In the genomic region with DNA sequence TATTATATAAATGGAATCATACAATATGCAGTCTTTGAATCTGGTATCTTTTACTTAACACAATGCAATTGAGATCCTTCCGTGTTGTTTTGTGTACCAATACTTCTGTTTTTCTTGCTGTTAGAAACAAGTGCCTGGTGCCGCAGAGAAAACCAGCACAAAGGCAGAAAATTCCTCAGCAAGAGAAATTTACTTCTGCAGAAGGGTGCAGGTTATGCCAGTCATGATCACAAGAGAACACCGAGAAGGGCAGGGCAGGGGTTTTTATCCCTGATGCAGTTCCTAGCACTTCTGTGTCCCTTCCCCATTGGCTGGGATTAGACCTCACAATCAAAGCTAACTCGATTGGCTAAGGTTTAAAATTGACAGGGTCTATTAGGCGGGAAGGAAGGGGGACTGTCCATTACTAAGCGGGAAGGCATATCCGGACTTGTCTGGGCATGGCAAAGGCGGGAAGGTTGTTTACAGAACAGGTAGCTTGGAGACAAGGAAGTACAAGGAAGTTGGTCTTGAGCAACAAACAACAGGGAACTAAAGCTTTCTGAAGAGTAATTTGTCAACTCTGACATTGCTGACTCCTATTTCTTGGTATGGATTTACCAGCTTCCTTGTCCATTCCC, we compare ENCODE assay signal across 13 cellular contexts. TPM values are rescaled to one million over a fixed set of nuclear protein-coding genes. Genes with fewer than 3 reads are reported as not detected.
A peak's percentile ranks its signal among the peaks of the same experiment; 100 is the strongest.
DNase-seq lines count a peak whose midpoint lies in the region; ATAC-seq and TF ChIP-seq lines count a peak whose summit lies in the region.
"Had no signal": no experiment of that assay in that cellular context is flagged by ENCODE, and none has a peak within 500 bp of the region (broad histone marks: within the 10 kb centered on the region; RNA-seq: fewer than 3 reads in every experiment).

No MANE protein-coding gene starts in this region.

- no peak overlapping the region for H3K4me3 ChIP-seq in colonic mucosa
- no peak overlapping the region for H3K4me3 ChIP-seq in right lobe of liver

- H3K9me3 ChIP-seq in colonic mucosa = no peaks in the 10 kb centered on the region
- H3K9me3 ChIP-seq in right lobe of liver = no peaks in the 10 kb centered on the region

- H3K27ac ChIP-seq in 22Rv1 (peak overlapping the region; percentile 99), colonic mucosa (peak overlapping the region; percentile 80), right lobe of liver (peak overlapping the region in 2 of 3 donors; percentile 38 to 71)

- no peaks in the 10 kb centered on the region for H3K9me3 Mint-ChIP-seq in naive thymus-derived CD8-positive, alpha-beta T cell
- H3K9me3 Mint-ChIP-seq: activated CD8-positive, alpha-beta T cell treated with anti-CD3 and anti-CD28 coated beads for 36 hours; activated T-helper 17 cell treated with anti-CD3 and anti-CD28 coated beads, Interleukin-2, amount 50 U/mL, for 72 hours had no signal

- peaks cover 0 to 12% (median 9%) of the 10 kb centered on the region in 3 donors for H3K36me3 Mint-ChIP-seq in naive thymus-derived CD8-positive, alpha-beta T cell

- POLR2A ChIA-PET in naive thymus-derived CD8-positive, alpha-beta T cell (lab: Charles Lee) = no interaction called here

- 78% methylated on average over 8 of the region's 8 CpGs for WGBS in right lobe of liver (ENCODE audit: insufficient coverage, low coverage, low lambda C conversion rate, missing lambda C conversion rate)

- H3K27me3 ChIP-seq in colonic mucosa (no peaks in the 10 kb centered on the region), right lobe of liver (no peaks in the 10 kb centered on the region)

- no peak for TF ChIP-seq CTCF in 22Rv1 (IDR thresholded peaks at IDR 0.05)
- TF ChIP-seq CTCF in colonic mucosa (IDR thresholded peaks at IDR 0.05) = no peak
- TF ChIP-seq CTCF in right lobe of liver (IDR thresholded peaks at IDR 0.05) = no peak

- DNase-seq in KBM-7 = peak; percentile 20
- DNase-seq in colonic mucosa = peak; percentile 65
- no peak for DNase-seq in right lobe of liver
- DNase-seq in NCI-H2227 (lab: John Stamatoyannopoulos, UW; ENCODE audit: unreplicated experiment) = no peak
- no peak for DNase-seq in DMS79 (lab: John Stamatoyannopoulos, UW)
- DNase-seq in naive thymus-derived CD8-positive, alpha-beta T cell = no peak
- DNase-seq: activated CD8-positive, alpha-beta T cell treated with anti-CD3 and anti-CD28 coated beads for 36 hours; amygdala; COR-L47; NCI-H2171 treated with DMSO at 0.1 percent for 48 hours had no signal

- ATAC-seq in right lobe of liver (no peak), GM19395 (IDR thresholded peaks at IDR 0.05; ENCODE audit: unreplicated experiment) (no peak)
- no peak for ATAC-seq in naive thymus-derived CD8-positive, alpha-beta T cell
- ATAC-seq: activated CD8-positive, alpha-beta T cell treated with anti-CD3 and anti-CD28 coated beads for 36 hours; activated T-helper 17 cell treated with anti-CD3 and anti-CD28 coated beads, Interleukin-2, amount 50 U/mL, for 72 hours had no signal

- H3K4me3 Mint-ChIP-seq in naive thymus-derived CD8-positive, alpha-beta T cell = peak overlapping the region in 1 of 10 donors; percentile 12
- H3K4me3 Mint-ChIP-seq: activated CD8-positive, alpha-beta T cell treated with anti-CD3 and anti-CD28 coated beads for 36 hours; activated T-helper 17 cell treated with anti-CD3 and anti-CD28 coated beads, Interleukin-2, amount 50 U/mL, for 72 hours had no signal

- no peak overlapping the region for H3K9ac ChIP-seq in colonic mucosa (ENCODE audit: low read depth in 2 of 2, low read length in 2 of 2)

- no peak for TF ChIP-seq POLR2A in right lobe of liver (IDR thresholded peaks at IDR 0.05)

- intact Hi-C loops in colonic mucosa (cut with DNase I) = loop anchor here (5.0 kb wide), 1 partner anchor 88 kb away; no protein-coding TSS in a partner anchor
- intact Hi-C loops in right lobe of liver (cut with DNase I) = no loop called here

- H3K27ac Mint-ChIP-seq in naive thymus-derived CD8-positive, alpha-beta T cell = peak overlapping the region in 2 of 10 donors; percentile 19 to 22
- H3K27ac Mint-ChIP-seq: activated CD8-positive, alpha-beta T cell treated with anti-CD3 and anti-CD28 coated beads for 36 hours; activated T-helper 17 cell treated with anti-CD3 and anti-CD28 coated beads, Interleukin-2, amount 50 U/mL, for 72 hours had no signal

- H3K4me1 Mint-ChIP-seq in naive thymus-derived CD8-positive, alpha-beta T cell = peaks cover 13 to 25% (median 23%) of the 10 kb centered on the region in 4 donors
- H3K4me1 Mint-ChIP-seq: activated T-helper 17 cell treated with anti-CD3 and anti-CD28 coated beads, Interleukin-2, amount 50 U/mL, for 72 hours had no signal

- no peaks in the 10 kb centered on the region for H3K4me1 ChIP-seq in colonic mucosa
- H3K4me1 ChIP-seq in right lobe of liver = peaks cover 0 to 13% (median 3%) of the 10 kb centered on the region in 4 donors

- H3K36me3 ChIP-seq in colonic mucosa = no peaks in the 10 kb centered on the region
- H3K36me3 ChIP-seq in right lobe of liver = no peaks in the 10 kb centered on the region

- peaks cover 0 to 4% (median 0%) of the 10 kb centered on the region in 5 donors for H3K27me3 Mint-ChIP-seq in naive thymus-derived CD8-positive, alpha-beta T cell
- H3K27me3 Mint-ChIP-seq: activated CD8-positive, alpha-beta T cell treated with anti-CD3 and anti-CD28 coated beads for 36 hours; activated T-helper 17 cell treated with anti-CD3 and anti-CD28 coated beads, Interleukin-2, amount 50 U/mL, for 72 hours had no signal

- in situ Hi-C loops in KBM-7 (cut with MboI; ENCODE audit: low pct_unique_long_range_greater_than_20kb, low sequenced_read_pairs) = no loop called here

RNA-seq across cellular contexts. Expression of gene ZNF33B, which starts 2.4 kb away (rescaled TPM):
- total RNA-seq in colonic mucosa (10 to 100 TPM; 19.5 to 25.1 TPM), right lobe of liver (10 to 100 TPM in 3 of 6 experiments, 1 to 10 TPM in 3; 6.1 to 22.1 (median 13.2) TPM)
- total RNA-seq in naive thymus-derived CD8-positive, alpha-beta T cell = 10 to 100 TPM; 64.4 to 64.6 TPM
- 10 to 100 TPM in 1 of 3 donors, 1 to 10 TPM in 2; 6.9 to 12.9 (median 9.7) TPM for polyA plus RNA-seq in naive thymus-derived CD8-positive, alpha-beta T cell

Comparison
In these comparisons a context has a peak if more than half of its experiments do, and no peak if none do; other contexts are left out.
1. DNase-seq: peak in KBM-7 (single experiment) and colonic mucosa (single experiment); none in right lobe of liver (0 of 3), NCI-H2227 (single experiment), DMS79 (single experiment) and naive thymus-derived CD8-positive, alpha-beta T cell (0 of 10).
2. Peak in every context shown above with its lines, with median percentiles within 50 percentile points of each other: H3K27ac ChIP-seq.